ENCODE assay signal across 20 cellular contexts in genomic region chr4:147052361-147052760, GRCh38.
A peak's percentile ranks its signal among the peaks of the same experiment; 100 is the strongest.
DNase-seq lines count a peak whose midpoint lies in the region; ATAC-seq, FAIRE-seq and TF ChIP-seq lines count a peak whose summit lies in the region.
"Had no signal": no experiment of that assay in that cellular context is flagged by ENCODE, and none has a peak within 500 bp of the region (broad histone marks: within the 10 kb centered on the region; RNA-seq: fewer than 3 reads in every experiment).

No MANE protein-coding gene starts in this region.

- H3K36me3 ChIP-seq in H1 (ENCODE audit: control insufficient read depth in 2 of 4, insufficient read depth in 4 of 4, low read length in 3 of 4) (no peaks in the 10 kb centered on the region), mesenchymal stem cell (ENCODE audit: control insufficient read depth in 1 of 2, insufficient read depth in 2 of 2, low read depth in 1 of 2, low read length in 2 of 2) (no peaks in the 10 kb centered on the region)

- peak overlapping the region; percentile 91; the same call in 1 of the 2 replicates for H2AFZ ChIP-seq in H1 (ENCODE audit: low read length)
- peak overlapping the region; percentile 53 for H2AFZ ChIP-seq in mesenchymal stem cell (ENCODE audit: low read depth, low read length)

- intact Hi-C loops in activated CD4-positive, alpha-beta memory T cell treated with anti-CD3 and anti-CD28 coated beads for 36 hours (cut with micrococcal nuclease), result no loop called here

- H3K4me3 ChIP-seq in H1 (ENCODE audit: extremely low read depth in 1 of 4, insufficient read depth in 2 of 4, low read depth in 3 of 4, low read length in 4 of 4) (no peak overlapping the region), mesenchymal stem cell (ENCODE audit: insufficient read depth in 1 of 2, low read depth in 1 of 2, low read length in 2 of 2) (no peak overlapping the region)

- CTCF ChIA-PET in H1 (lab: Charles Lee; ENCODE audit: partially characterized antibody), result no interaction called here
- CTCF ChIA-PET in activated CD8-positive, alpha-beta T cell treated with anti-CD3 and anti-CD28 coated beads, Interleukin-2, amount 10 ng/mL, durations not matched to agents 7 days and 5 days (lab: Charles Lee), result no interaction called here
- CTCF ChIA-PET in activated CD4-positive, alpha-beta memory T cell treated with anti-CD3 and anti-CD28 coated beads for 36 hours (lab: Charles Lee), result no interaction called here

- H3K9me3 ChIP-seq in H1 (ENCODE audit: insufficient read depth in 2 of 2, low read depth in 1 of 2, low read length in 1 of 2), result peaks cover 0 to 6% of the 10 kb centered on the region in 2 experiments; a peak in 1 of 4 replicates
- no peaks in the 10 kb centered on the region for H3K9me3 ChIP-seq in mesenchymal stem cell (ENCODE audit: control insufficient read depth, low read length)

- H3K23ac ChIP-seq in H1 (ENCODE audit: insufficient read length) (no peak overlapping the region), mesenchymal stem cell (ENCODE audit: low read length in 2 of 2) (no peak overlapping the region)

- H3K27me3 Mint-ChIP-seq in activated CD8-positive, alpha-beta T cell treated with anti-CD3 and anti-CD28 coated beads, Interleukin-2, amount 10 ng/mL, durations not matched to agents 7 days and 5 days (ENCODE audit: low read depth), result peaks cover 15% of the 10 kb centered on the region
- peaks cover 18% of the 10 kb centered on the region for H3K27me3 Mint-ChIP-seq in activated CD4-positive, alpha-beta memory T cell treated with anti-CD3 and anti-CD28 coated beads for 36 hours

- no peak for TF ChIP-seq CTCF in H1 (IDR thresholded peaks at IDR 0.05; ENCODE audit: control extremely low read depth in 1 of 3, insufficient read depth in 1 of 3, low read depth in 1 of 3, low read length in 3 of 3)

- FAIRE-seq in H1 (lab: Jason Lieb, UNC), result no peak
- FAIRE-seq: D721Med had no signal

- no peak overlapping the region for H2BK20ac ChIP-seq in H1 (ENCODE audit: low read length)

- H3K4ac ChIP-seq in H1 (replicated peaks; ENCODE audit: insufficient read length, low read depth, low read length) (no peak overlapping the region), mesenchymal stem cell (ENCODE audit: low read depth in 1 of 2, low read length in 2 of 2) (no peak overlapping the region)

- H3K27ac ChIP-seq in H1 (ENCODE audit: low read depth, low read length) (no peak overlapping the region), mesenchymal stem cell (ENCODE audit: low read length, poor library complexity, severe bottlenecking) (no peak overlapping the region)

- H3K79me2 ChIP-seq in H1 (ENCODE audit: control insufficient read depth in 1 of 2, insufficient read depth in 2 of 2, low read length in 2 of 2), result no peaks in the 10 kb centered on the region

- H3K9me3 Mint-ChIP-seq in activated CD8-positive, alpha-beta T cell treated with anti-CD3 and anti-CD28 coated beads, Interleukin-2, amount 10 ng/mL, durations not matched to agents 7 days and 5 days (ENCODE audit: insufficient read depth), result no peaks in the 10 kb centered on the region
- no peaks in the 10 kb centered on the region for H3K9me3 Mint-ChIP-seq in activated CD4-positive, alpha-beta memory T cell treated with anti-CD3 and anti-CD28 coated beads for 36 hours
- H3K9me3 Mint-ChIP-seq: CD4-positive, alpha-beta T cell had no signal

- H3K4me1 ChIP-seq in H1 (replicated peaks in 1 of 4; ENCODE audit: control insufficient read depth in 3 of 4, insufficient read depth in 4 of 4, low read length in 3 of 4) (no peaks in the 10 kb centered on the region), mesenchymal stem cell (ENCODE audit: control insufficient read depth, insufficient read depth, low read depth, low read length) (no peaks in the 10 kb centered on the region)

- no peak for TF ChIP-seq RAD21 in H1 (IDR thresholded peaks at IDR 0.05 in 1 of 2, conservative IDR thresholded peaks at IDR 0.05 in 1 of 2; ENCODE audit: low read depth in 2 of 2, low read length in 2 of 2)

- 94% methylated on average over 2 of the region's 2 CpGs; no CpG with 5 or more reads in 1 of the 2 experiments for WGBS in H1 (ENCODE audit: extremely low coverage in 1 of 2, insufficient coverage in 1 of 2, insufficient read length in 1 of 2, insufficient replicate concordance in 2 of 2, low coverage in 1 of 2, low lambda C conversion rate in 2 of 2, missing lambda C conversion rate in 1 of 2), 2 experiments
- 83% methylated on average over 1 of the region's 2 CpGs for WGBS in mesenchymal stem cell

- H3K9ac ChIP-seq in H1 (replicated peaks in 1 of 4; ENCODE audit: extremely low read depth in 1 of 4, low read depth in 3 of 4, low read length in 3 of 4), result no peak overlapping the region
- no peak overlapping the region for H3K9ac ChIP-seq in mesenchymal stem cell (ENCODE audit: low read length)

- peak; percentile 66 for DNase-seq in DMS53 (lab: John Stamatoyannopoulos, UW)
- peak; percentile 7 for DNase-seq in M059J (ENCODE audit: low read depth)
- DNase-seq in H1 (ENCODE audit: low read depth in 1 of 2, low spot score in 2 of 2), result no peak
- no peak for DNase-seq in mesenchymal stem cell
- DNase-seq in activated CD8-positive, alpha-beta T cell treated with anti-CD3 and anti-CD28 coated beads, Interleukin-2, amount 10 ng/mL, durations not matched to agents 7 days and 5 days, result no peak
- DNase-seq in activated naive CD4-positive, alpha-beta T cell treated with Interleukin-2 at 50 U/mL for 16 hours, result no peak
- no peak for DNase-seq in activated CD4-positive, alpha-beta memory T cell treated with anti-CD3 and anti-CD28 coated beads for 36 hours
- DNase-seq: CD4-positive, alpha-beta T cell; DMS79 treated with DMSO at 0.1 percent for 48 hours; IMR-90; Karpas-422; MM.1S; NCI-H1092; NCI-H146; NCI-H2081 treated with DMSO at 0.1 percent for 48 hours; NCI-H748 treated with DMSO at 0.1 percent for 48 hours; SIG-M5 had no signal

- H3K4me3 Mint-ChIP-seq in activated CD8-positive, alpha-beta T cell treated with anti-CD3 and anti-CD28 coated beads, Interleukin-2, amount 10 ng/mL, durations not matched to agents 7 days and 5 days, result no peak overlapping the region
- H3K4me3 Mint-ChIP-seq in activated CD4-positive, alpha-beta memory T cell treated with anti-CD3 and anti-CD28 coated beads for 36 hours, result no peak overlapping the region
- H3K4me3 Mint-ChIP-seq: CD4-positive, alpha-beta T cell had no signal

- H2BK5ac ChIP-seq in H1 (ENCODE audit: low read depth, low read length) (no peak overlapping the region), mesenchymal stem cell (ENCODE audit: low read depth, low read length, poor library complexity, severe bottlenecking) (no peak overlapping the region)

- H2BK12ac ChIP-seq in H1 (ENCODE audit: low read depth, low read length) (no peak overlapping the region), mesenchymal stem cell (ENCODE audit: low read length in 2 of 2) (no peak overlapping the region)

- no peaks in the 10 kb centered on the region for H3K23me2 ChIP-seq in H1 (ENCODE audit: low read depth, low read length)

- H4K5ac ChIP-seq in H1 (ENCODE audit: insufficient read length, low read depth, low read length), result no peak overlapping the region

- no peak overlapping the region for H2BK120ac ChIP-seq in H1 (replicated peaks; ENCODE audit: low read depth, low read length)
- H2BK120ac ChIP-seq in mesenchymal stem cell (ENCODE audit: low read depth, low read length), result no peak overlapping the region

- POLR2A ChIA-PET in H1 (lab: Charles Lee; ENCODE audit: partially characterized antibody), result no interaction called here
- POLR2A ChIA-PET in activated CD8-positive, alpha-beta T cell treated with anti-CD3 and anti-CD28 coated beads, Interleukin-2, amount 10 ng/mL, durations not matched to agents 7 days and 5 days (lab: Charles Lee), result no interaction called here
- POLR2A ChIA-PET in activated CD4-positive, alpha-beta memory T cell treated with anti-CD3 and anti-CD28 coated beads for 36 hours (lab: Charles Lee), result no interaction called here

- no peak for TF ChIP-seq POLR2A in H1 (IDR thresholded peaks at IDR 0.05; ENCODE audit: control extremely low read depth in 1 of 2, low read depth in 2 of 2, low read length in 2 of 2)

- H3K79me1 ChIP-seq in H1 (ENCODE audit: low read depth, low read length) (no peaks in the 10 kb centered on the region), mesenchymal stem cell (replicated peaks; ENCODE audit: low read length, poor library complexity, severe bottlenecking) (no peaks in the 10 kb centered on the region)

- H3K14ac ChIP-seq in H1 (ENCODE audit: insufficient read length), result no peak overlapping the region
- no peak overlapping the region for H3K14ac ChIP-seq in mesenchymal stem cell (ENCODE audit: low read length in 2 of 2)

- H2BK15ac ChIP-seq in H1 (ENCODE audit: low read length) (no peak overlapping the region), mesenchymal stem cell (ENCODE audit: low read depth, poor library complexity, severe bottlenecking) (no peak overlapping the region)

- H3K27ac Mint-ChIP-seq in activated CD8-positive, alpha-beta T cell treated with anti-CD3 and anti-CD28 coated beads, Interleukin-2, amount 10 ng/mL, durations not matched to agents 7 days and 5 days, result no peak overlapping the region
- H3K27ac Mint-ChIP-seq in activated CD4-positive, alpha-beta memory T cell treated with anti-CD3 and anti-CD28 coated beads for 36 hours, result no peak overlapping the region
- H3K27ac Mint-ChIP-seq: CD4-positive, alpha-beta T cell had no signal

- H4K91ac ChIP-seq in H1 (replicated peaks; ENCODE audit: insufficient read length, low read length) (no peak overlapping the region), mesenchymal stem cell (ENCODE audit: low read length) (no peak overlapping the region)

- H3K18ac ChIP-seq in H1 (ENCODE audit: extremely low read depth, low read length), result no peak overlapping the region
- no peak overlapping the region for H3K18ac ChIP-seq in mesenchymal stem cell (ENCODE audit: low read depth in 1 of 2, low read length in 2 of 2)

- H3K4me2 ChIP-seq in H1 (ENCODE audit: insufficient read depth in 1 of 2, low read depth in 2 of 2, low read length in 2 of 2) (no peak overlapping the region), mesenchymal stem cell (ENCODE audit: low read length, poor library complexity, severe bottlenecking) (no peak overlapping the region)

- H4K8ac ChIP-seq in H1 (ENCODE audit: extremely low read depth, insufficient read depth, low read length), result no peak overlapping the region
- H4K8ac ChIP-seq in mesenchymal stem cell (ENCODE audit: low read length), result no peak overlapping the region

- H3K56ac ChIP-seq in H1 (replicated peaks; ENCODE audit: insufficient read length, low read depth, low read length), result no peak overlapping the region

- H3K27me3 ChIP-seq in H1 (replicated peaks in 1 of 4; ENCODE audit: control insufficient read depth in 3 of 4, extremely low read depth in 1 of 4, insufficient read depth in 3 of 4, low read length in 3 of 4) (no peaks in the 10 kb centered on the region), mesenchymal stem cell (ENCODE audit: control insufficient read depth in 1 of 2, insufficient read depth in 1 of 2, low read length in 2 of 2) (no peaks in the 10 kb centered on the region)

- H2AK5ac ChIP-seq in H1 (ENCODE audit: low read depth, low read length) (no peak overlapping the region), mesenchymal stem cell (ENCODE audit: low read length, severe bottlenecking) (no peak overlapping the region)

- H3K4me1 Mint-ChIP-seq in activated CD8-positive, alpha-beta T cell treated with anti-CD3 and anti-CD28 coated beads, Interleukin-2, amount 10 ng/mL, durations not matched to agents 7 days and 5 days (ENCODE audit: low read depth), result peaks cover 5% of the 10 kb centered on the region
- H3K4me1 Mint-ChIP-seq in activated CD4-positive, alpha-beta memory T cell treated with anti-CD3 and anti-CD28 coated beads for 36 hours (ENCODE audit: low read depth), result peaks cover 5% of the 10 kb centered on the region

- no peaks in the 10 kb centered on the region for H4K20me1 ChIP-seq in H1 (replicated peaks in 1 of 2; ENCODE audit: control insufficient read depth in 1 of 2, insufficient read depth in 2 of 2, low read length in 2 of 2)

- no peaks in the 10 kb centered on the region for H3K36me3 Mint-ChIP-seq in activated CD8-positive, alpha-beta T cell treated with anti-CD3 and anti-CD28 coated beads, Interleukin-2, amount 10 ng/mL, durations not matched to agents 7 days and 5 days (ENCODE audit: low read depth)
- no peaks in the 10 kb centered on the region for H3K36me3 Mint-ChIP-seq in activated CD4-positive, alpha-beta memory T cell treated with anti-CD3 and anti-CD28 coated beads for 36 hours

- no peak for ATAC-seq in activated CD8-positive, alpha-beta T cell treated with anti-CD3 and anti-CD28 coated beads, Interleukin-2, amount 10 ng/mL, durations not matched to agents 7 days and 5 days
- ATAC-seq in GM18519 (IDR thresholded peaks at IDR 0.05; ENCODE audit: low FRiP score, unreplicated experiment), result no peak
- ATAC-seq: SK-N-SH treated with all-trans-retinoic acid at 6 μM for 48 hours had no signal

- no peak for TF ChIP-seq EP300 in H1 (IDR thresholded peaks at IDR 0.05; ENCODE audit: borderline replicate concordance in 1 of 2, low read depth in 2 of 2, low read length in 2 of 2)

Comparison
In these comparisons a context has a peak if more than half of its experiments do, and no peak if none do; other contexts are left out.
1. DNase-seq: peak in DMS53 (single experiment) and M059J (single experiment); none in H1 (0 of 2), mesenchymal stem cell (single experiment), activated CD8-positive, alpha-beta T cell treated with anti-CD3 and anti-CD28 coated beads, Interleukin-2, amount 10 ng/mL, durations not matched to agents 7 days and 5 days (single experiment), activated naive CD4-positive, alpha-beta T cell treated with Interleukin-2 at 50 U/mL for 16 hours (single experiment) and activated CD4-positive, alpha-beta memory T cell treated with anti-CD3 and anti-CD28 coated beads for 36 hours (single experiment).